In the genomic region with DNA sequence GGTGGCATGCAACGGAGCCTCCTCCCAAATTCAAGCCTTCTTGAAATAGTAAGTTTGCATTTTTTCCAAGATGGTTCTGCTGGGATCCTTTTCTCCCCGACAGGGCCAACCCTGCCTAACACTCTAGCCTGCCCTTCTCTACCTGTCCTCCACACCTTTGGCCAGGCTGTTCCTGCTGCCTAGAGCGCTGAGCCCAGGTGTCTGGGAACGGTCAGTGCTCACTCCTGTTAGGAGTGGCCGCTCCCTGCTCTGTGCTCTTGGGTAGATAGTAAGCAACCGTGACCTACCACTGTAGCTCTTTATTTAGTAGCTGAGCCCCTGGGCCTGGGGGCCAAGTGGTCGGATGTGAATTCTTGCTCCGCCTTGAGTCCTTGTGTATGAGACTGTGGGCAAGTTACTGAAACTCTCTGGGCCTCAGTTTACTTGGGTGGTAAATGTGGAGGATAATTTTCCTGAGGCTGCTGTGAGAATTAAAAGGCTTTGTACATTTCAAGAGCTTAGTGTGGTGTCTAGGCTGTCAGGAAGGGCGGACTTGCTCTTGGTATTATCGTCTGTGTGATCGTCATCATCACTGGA, we compare ENCODE assay signal across 11 cellular contexts. TPM values are rescaled to one million over a fixed set of nuclear protein-coding genes. Genes with fewer than 3 reads are reported as not detected.
DNase-seq lines count a peak whose midpoint lies in the region; ATAC-seq and TF ChIP-seq lines count a peak whose summit lies in the region.
"Had no signal": no experiment of that assay in that cellular context is flagged by ENCODE, and none has a peak within 500 bp of the region (broad histone marks: within the 10 kb centered on the region; RNA-seq: fewer than 3 reads in every experiment).

No MANE protein-coding gene starts in this region.

- intact Hi-C loops in CD4-positive, alpha-beta T cell (cut with DNase I, micrococcal nuclease): no loop called here
- intact Hi-C loops in colonic mucosa (cut with DNase I): no loop called here

- H3K9ac ChIP-seq in KMS-11: no peak overlapping the region
- peak overlapping the region in 1 of 2 donors; percentile 73 for H3K9ac ChIP-seq in colonic mucosa (ENCODE audit: low read depth in 2 of 2, low read length in 2 of 2)

- H3K36me3 ChIP-seq in KMS-11 (ENCODE audit: insufficient read depth) (no peaks in the 10 kb centered on the region), colonic mucosa (no peaks in the 10 kb centered on the region)
- H3K36me3 ChIP-seq: gastroesophageal sphincter had no signal

- ATAC-seq in CD4-positive, alpha-beta T cell (ENCODE audit: poor library complexity): no peak
- no peak for ATAC-seq in HG02884 (IDR thresholded peaks at IDR 0.05; ENCODE audit: unreplicated experiment)

- H3K4me1 ChIP-seq in KMS-11 (ENCODE audit: low read depth, poor library complexity, severe bottlenecking): peaks cover 36% of the 10 kb centered on the region
- H3K4me1 ChIP-seq in colonic mucosa: peaks cover 51% of the 10 kb centered on the region

- H3K4me3 Mint-ChIP-seq in CD4-positive, alpha-beta T cell: peak overlapping the region; percentile 48
- H3K4me3 Mint-ChIP-seq in osteocyte (ENCODE audit: unreplicated experiment): peak overlapping the region; percentile 54

- H3K79me2 ChIP-seq in KMS-11 (ENCODE audit: insufficient read depth, low read depth): no peaks in the 10 kb centered on the region

- POLR2A ChIA-PET in CD4-positive, alpha-beta T cell (lab: Charles Lee): interaction anchor here (2.1 to 3.3 kb wide), 2 partner anchors 12 to 15 kb away, joined by 5 to 16 read pairs; no protein-coding TSS in a partner anchor

- peaks cover 40% of the 10 kb centered on the region for H3K4me1 Mint-ChIP-seq in CD4-positive, alpha-beta T cell (ENCODE audit: low read depth)
- H3K4me1 Mint-ChIP-seq in osteocyte (ENCODE audit: unreplicated experiment): peaks cover 66% of the 10 kb centered on the region

- peak overlapping the region; percentile 9; the same call in 1 of the 2 replicates for H2AFZ ChIP-seq in KMS-11 (ENCODE audit: low read depth)

- no peaks in the 10 kb centered on the region for H3K9me3 Mint-ChIP-seq in CD4-positive, alpha-beta T cell
- H3K9me3 Mint-ChIP-seq in osteocyte (ENCODE audit: unreplicated experiment): no peaks in the 10 kb centered on the region

- no peak overlapping the region for H3K27ac ChIP-seq in CD4-positive, alpha-beta T cell (ENCODE audit: low read depth, low read length)
- H3K27ac ChIP-seq in KMS-11 (no peak overlapping the region), colonic mucosa (peak overlapping the region; percentile 85)

- DNase-seq in CD4-positive, alpha-beta T cell: no peak
- DNase-seq in colonic mucosa (no peak), osteocyte (ENCODE audit: extremely low spot score, unreplicated experiment) (no peak), ureter (ENCODE audit: low spot score) (no peak), NCI-H2171 (lab: John Stamatoyannopoulos, UW) (no peak)
- no peak for DNase-seq in stimulated activated CD4-positive, alpha-beta T cell treated with anti-CD3 and anti-CD28 coated beads, Interleukin-4, amount 100 ng/mL, for 4 hours
- DNase-seq: SW 1271 had no signal

- no peaks in the 10 kb centered on the region for H4K20me1 ChIP-seq in KMS-11 (ENCODE audit: insufficient read depth)

- peaks cover 4% of the 10 kb centered on the region for H3K9me3 ChIP-seq in CD4-positive, alpha-beta T cell (ENCODE audit: control insufficient read depth, low read length)
- H3K9me3 ChIP-seq in colonic mucosa: no peaks in the 10 kb centered on the region

- CTCF ChIA-PET in CD4-positive, alpha-beta T cell (lab: Charles Lee): interaction anchor here (1.0 to 1.2 kb wide), 2 partner anchors 47 to 149 kb away, joined by 3 read pairs; no protein-coding TSS in a partner anchor

- H3K27ac Mint-ChIP-seq in CD4-positive, alpha-beta T cell: peak overlapping the region; percentile 75
- H3K27ac Mint-ChIP-seq in osteocyte (ENCODE audit: unreplicated experiment): peak overlapping the region; percentile 96

- H3K4me2 ChIP-seq in KMS-11: peak overlapping the region; percentile 87

- no peak overlapping the region for H3K4me3 ChIP-seq in KMS-11 (IDR thresholded peaks at IDR 0.05; ENCODE audit: insufficient read depth, low read depth, low read length)
- no peak overlapping the region for H3K4me3 ChIP-seq in colonic mucosa
- H3K4me3 ChIP-seq: gastroesophageal sphincter, lung had no signal

- H3K36me3 Mint-ChIP-seq in CD4-positive, alpha-beta T cell (ENCODE audit: low read depth): no peaks in the 10 kb centered on the region
- H3K36me3 Mint-ChIP-seq in osteocyte (ENCODE audit: unreplicated experiment): peaks cover 3% of the 10 kb centered on the region

- H3K27me3 Mint-ChIP-seq in CD4-positive, alpha-beta T cell: no peaks in the 10 kb centered on the region
- H3K27me3 Mint-ChIP-seq in osteocyte (ENCODE audit: unreplicated experiment): no peaks in the 10 kb centered on the region

- H3K27me3 ChIP-seq in CD4-positive, alpha-beta T cell (ENCODE audit: control insufficient read depth, insufficient read depth, low read length): no peaks in the 10 kb centered on the region
- H3K27me3 ChIP-seq in KMS-11 (ENCODE audit: insufficient read depth, low read depth) (peaks cover 50% of the 10 kb centered on the region), colonic mucosa (no peaks in the 10 kb centered on the region)
- H3K27me3 ChIP-seq: gastroesophageal sphincter had no signal

- no peak for TF ChIP-seq CTCF in CD4-positive, alpha-beta T cell (IDR thresholded peaks at IDR 0.05)
- TF ChIP-seq CTCF in KMS-11 (conservative IDR thresholded peaks at IDR 0.05; ENCODE audit: low read depth, low read length): no peak
- no peak for TF ChIP-seq CTCF in colonic mucosa (IDR thresholded peaks at IDR 0.05)
- no peak for TF ChIP-seq CTCF in osteocyte (IDR thresholded peaks at IDR 0.05)

RNA-seq across cellular contexts. Expression of gene GSE1, which starts 44.0 kb away (rescaled TPM):
- 10 to 100 TPM; 11.7 to 13.7 TPM for total RNA-seq in CD4-positive, alpha-beta T cell
- total RNA-seq in colonic mucosa (100 to 1,000 TPM in 1 of 2 donors, 10 to 100 TPM in 1; 79.2 to 103 TPM), osteocyte (57.3 and 64.1 TPM in 2 replicates), ureter (49.8 TPM)
